In genomic region chr4:81845273-81845672, GRCh38 we compare ENCODE assay signal across 1 cellular context.
A peak's percentile ranks its signal among the peaks of the same experiment; 100 is the strongest.
TF ChIP-seq lines count a peak whose summit lies in the region.

No MANE protein-coding gene starts in this region.

TF ChIP-seq in K562, 482 proteins besides CTCF, POLR2A, EP300 and RAD21 (continued from another document):
- TF ChIP-seq HES1 (IDR thresholded peaks at IDR 0.05; ENCODE audit: low read depth): peak; percentile 59; the same call in 1 of the 2 replicates
- no peak for TF ChIP-seq ID3 (CRISPR knock-in tag; IDR thresholded peaks at IDR 0.05)
- TF ChIP-seq ID3 (tag; IDR thresholded peaks at IDR 0.05): no peak
- peak; percentile 79 for TF ChIP-seq SMARCE1 (IDR thresholded peaks at IDR 0.05)
- peak; percentile 63 for TF ChIP-seq NCOR1 (IDR thresholded peaks at IDR 0.05)
- 0 out of 4 replicates have a peak, but pooled peaks of 1 of the 2 experiments have one; percentile 10 for TF ChIP-seq MNT (conservative IDR thresholded peaks at IDR 0.05)
- TF ChIP-seq MAFK (IDR thresholded peaks at IDR 0.05; ENCODE audit: low read length): no peak
- TF ChIP-seq NR2C2 (CRISPR knock-in tag; IDR thresholded peaks at IDR 0.05): no peak
- TF ChIP-seq NR2C2 (tag; IDR thresholded peaks at IDR 0.05): 0 out of 2 replicates have a peak, but pooled peaks have one; percentile 17
- TF ChIP-seq FOXJ2 (tag; IDR thresholded peaks at IDR 0.05): 0 out of 2 replicates have a peak, but pooled peaks have one; percentile 55
- TF ChIP-seq TCF3 (CRISPR knock-in tag; IDR thresholded peaks at IDR 0.05): peak; percentile 44; the same call in 1 of the 2 replicates
- peak in 1 of 2 experiments; percentile 20; a peak in 1 of 4 replicates for TF ChIP-seq TBL1XR1 (IDR thresholded peaks at IDR 0.05; ENCODE audit: low read length in 2 of 2)
- TF ChIP-seq ZNF444 (CRISPR knock-in tag; IDR thresholded peaks at IDR 0.05): no peak
- 0 out of 2 replicates have a peak, but pooled peaks have one; percentile 29 for TF ChIP-seq DPF2 (IDR thresholded peaks at IDR 0.05)
- peak in 1 of 2 experiments; percentile 45; a peak in 1 of 4 replicates for TF ChIP-seq KDM1A (IDR thresholded peaks at IDR 0.05)
- peak; percentile 80 for TF ChIP-seq JUND (IDR thresholded peaks at IDR 0.05; ENCODE audit: borderline replicate concordance, low read depth, low read length)
- TF ChIP-seq JUND (tag; IDR thresholded peaks at IDR 0.05; ENCODE audit: borderline replicate concordance, low read depth, low read length): peak; percentile 68; the same call in 2 of the 3 replicates
- TF ChIP-seq ZNF778 (CRISPR knock-in tag; IDR thresholded peaks at IDR 0.05): no peak
- TF ChIP-seq CBFA2T2 (conservative IDR thresholded peaks at IDR 0.05): peak; percentile 66
- TF ChIP-seq RCOR1 (IDR thresholded peaks at IDR 0.05; ENCODE audit: borderline replicate concordance in 1 of 2, low read depth in 2 of 2, low read length in 2 of 2): peak in 1 of 2 experiments; percentile 80; a peak in 2 of 4 replicates
- no peak for TF ChIP-seq HNRNPL (IDR thresholded peaks at IDR 0.05; ENCODE audit: low read depth, low read length)
- TF ChIP-seq HDAC2 (IDR thresholded peaks at IDR 0.05): peak; percentile 12; the same call in 1 of the 2 replicates
- TF ChIP-seq MBD2 (IDR thresholded peaks at IDR 0.05; ENCODE audit: borderline replicate concordance, low read depth): 0 out of 2 replicates have a peak, but pooled peaks have one; percentile 24
- peak; percentile 94 for TF ChIP-seq FOSL1 (tag; conservative IDR thresholded peaks at IDR 0.05)
- TF ChIP-seq ZNF79 (CRISPR knock-in tag; IDR thresholded peaks at IDR 0.05; ENCODE audit: low read depth): no peak
- no peak for TF ChIP-seq ZKSCAN3 (CRISPR knock-in tag; IDR thresholded peaks at IDR 0.05)
- 0 out of 2 replicates have a peak, but pooled peaks have one; percentile 73 for TF ChIP-seq SMARCA4 (IDR thresholded peaks at IDR 0.05)
- TF ChIP-seq SMAD4 (CRISPR knock-in tag; conservative IDR thresholded peaks at IDR 0.05): 0 out of 2 replicates have a peak, but pooled peaks have one; percentile 6
- TF ChIP-seq TEAD1 (CRISPR knock-in tag; IDR thresholded peaks at IDR 0.05): peak in 1 of 2 experiments; percentile 94; a peak in 2 of 4 replicates
